ENCODE assay signal across 14 cellular contexts in the genomic region with DNA sequence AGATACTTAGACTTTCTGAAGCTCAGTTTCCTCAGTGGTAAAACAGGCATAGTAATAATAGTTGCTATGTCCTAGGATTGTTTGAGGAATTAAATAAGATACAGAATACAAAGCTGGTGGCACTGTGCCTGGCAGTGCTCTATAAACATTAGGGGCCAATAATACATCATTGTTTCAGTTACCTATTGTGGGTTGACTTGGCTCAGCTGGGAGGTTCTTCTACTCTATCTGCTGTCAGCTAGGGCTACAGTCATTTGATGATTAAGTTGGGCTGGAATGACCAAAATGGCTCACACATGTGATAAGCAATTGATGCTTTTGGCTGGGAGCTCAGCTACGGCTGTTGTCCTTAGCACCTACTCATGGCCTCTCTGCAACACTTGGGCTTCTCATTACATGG.
DNase-seq lines count a peak whose midpoint lies in the region; ATAC-seq, FAIRE-seq and TF ChIP-seq lines count a peak whose summit lies in the region.
"Had no signal": no experiment of that assay in that cellular context is flagged by ENCODE, and none has a peak within 500 bp of the region (broad histone marks: within the 10 kb centered on the region; RNA-seq: fewer than 3 reads in every experiment).

No MANE protein-coding gene starts in this region.

- H3K27me3 ChIP-seq in KMS-11 (ENCODE audit: insufficient read depth, low read depth) = no peaks in the 10 kb centered on the region

- H3K4me1 ChIP-seq in KMS-11 (ENCODE audit: low read depth, poor library complexity, severe bottlenecking) = peaks cover 33% of the 10 kb centered on the region

- intact Hi-C loops in dendritic cell treated with granulocyte-macrophage colony-stimulating factor and Interleukin-4, amounts not matched to agents 40 ng/mL and 50 ng/mL, for 4 days (cut with micrococcal nuclease) = no loop called here

- H3K4me3 Mint-ChIP-seq in dendritic cell treated with granulocyte-macrophage colony-stimulating factor and Interleukin-4, amounts not matched to agents 40 ng/mL and 50 ng/mL, for 4 days = no peak overlapping the region
- H3K4me3 Mint-ChIP-seq: CD4-positive, alpha-beta T cell had no signal

- no peaks in the 10 kb centered on the region for H3K36me3 Mint-ChIP-seq in dendritic cell treated with granulocyte-macrophage colony-stimulating factor and Interleukin-4, amounts not matched to agents 40 ng/mL and 50 ng/mL, for 4 days (ENCODE audit: low read depth)

- H3K27ac Mint-ChIP-seq in dendritic cell treated with granulocyte-macrophage colony-stimulating factor and Interleukin-4, amounts not matched to agents 40 ng/mL and 50 ng/mL, for 4 days = peak overlapping the region; percentile 70
- H3K27ac Mint-ChIP-seq: CD4-positive, alpha-beta T cell had no signal

- H3K27ac ChIP-seq in KMS-11 = peak overlapping the region; percentile 89

- no peak overlapping the region for H3K4me3 ChIP-seq in KMS-11 (IDR thresholded peaks at IDR 0.05; ENCODE audit: insufficient read depth, low read depth, low read length)
- H3K4me3 ChIP-seq: GM12878 had no signal

- TF ChIP-seq CTCF in KMS-11 (conservative IDR thresholded peaks at IDR 0.05; ENCODE audit: low read depth, low read length) = no peak

- peaks cover 6% of the 10 kb centered on the region for H3K4me1 Mint-ChIP-seq in dendritic cell treated with granulocyte-macrophage colony-stimulating factor and Interleukin-4, amounts not matched to agents 40 ng/mL and 50 ng/mL, for 4 days (ENCODE audit: low read depth)

- H3K79me2 ChIP-seq in KMS-11 (ENCODE audit: insufficient read depth, low read depth) = no peaks in the 10 kb centered on the region

- no peaks in the 10 kb centered on the region for H4K20me1 ChIP-seq in KMS-11 (ENCODE audit: insufficient read depth)

- FAIRE-seq in GM19239 (lab: Jason Lieb, UNC) = peak; percentile 14
- FAIRE-seq: GM12878, HTR-8/SVneo had no signal

- H3K4me2 ChIP-seq in KMS-11 = peak overlapping the region; percentile 82

- H3K9me3 Mint-ChIP-seq in dendritic cell treated with granulocyte-macrophage colony-stimulating factor and Interleukin-4, amounts not matched to agents 40 ng/mL and 50 ng/mL, for 4 days = no peaks in the 10 kb centered on the region

- no peaks in the 10 kb centered on the region for H3K27me3 Mint-ChIP-seq in dendritic cell treated with granulocyte-macrophage colony-stimulating factor and Interleukin-4, amounts not matched to agents 40 ng/mL and 50 ng/mL, for 4 days
- H3K27me3 Mint-ChIP-seq: CD4-positive, alpha-beta T cell had no signal

- no peaks in the 10 kb centered on the region for H3K36me3 ChIP-seq in KMS-11 (ENCODE audit: insufficient read depth)

- ATAC-seq in HG02870 (IDR thresholded peaks at IDR 0.05; ENCODE audit: unreplicated experiment) = no peak
- ATAC-seq: GM12878 had no signal

- no peak overlapping the region for H3K9ac ChIP-seq in KMS-11

- DNase-seq in GM19239 (ENCODE audit: insufficient read length, low spot score) (no peak), GF-D8 (lab: John Stamatoyannopoulos, UW) (no peak), NCI-H748 (lab: John Stamatoyannopoulos, UW; ENCODE audit: unreplicated experiment) (no peak), medulla oblongata (ENCODE audit: extremely low spot score) (no peak)
- DNase-seq: C1 segment of cervical spinal cord; CD4-positive, alpha-beta T cell; DMS 273 treated with DMSO at 0.1 percent for 48 hours; H7; Kasumi-1 had no signal

- H2AFZ ChIP-seq in KMS-11 (ENCODE audit: low read depth) = peak overlapping the region; percentile 69; the same call in 1 of the 2 replicates
